ENCODE assay signal across 9 cellular contexts in the genomic region with DNA sequence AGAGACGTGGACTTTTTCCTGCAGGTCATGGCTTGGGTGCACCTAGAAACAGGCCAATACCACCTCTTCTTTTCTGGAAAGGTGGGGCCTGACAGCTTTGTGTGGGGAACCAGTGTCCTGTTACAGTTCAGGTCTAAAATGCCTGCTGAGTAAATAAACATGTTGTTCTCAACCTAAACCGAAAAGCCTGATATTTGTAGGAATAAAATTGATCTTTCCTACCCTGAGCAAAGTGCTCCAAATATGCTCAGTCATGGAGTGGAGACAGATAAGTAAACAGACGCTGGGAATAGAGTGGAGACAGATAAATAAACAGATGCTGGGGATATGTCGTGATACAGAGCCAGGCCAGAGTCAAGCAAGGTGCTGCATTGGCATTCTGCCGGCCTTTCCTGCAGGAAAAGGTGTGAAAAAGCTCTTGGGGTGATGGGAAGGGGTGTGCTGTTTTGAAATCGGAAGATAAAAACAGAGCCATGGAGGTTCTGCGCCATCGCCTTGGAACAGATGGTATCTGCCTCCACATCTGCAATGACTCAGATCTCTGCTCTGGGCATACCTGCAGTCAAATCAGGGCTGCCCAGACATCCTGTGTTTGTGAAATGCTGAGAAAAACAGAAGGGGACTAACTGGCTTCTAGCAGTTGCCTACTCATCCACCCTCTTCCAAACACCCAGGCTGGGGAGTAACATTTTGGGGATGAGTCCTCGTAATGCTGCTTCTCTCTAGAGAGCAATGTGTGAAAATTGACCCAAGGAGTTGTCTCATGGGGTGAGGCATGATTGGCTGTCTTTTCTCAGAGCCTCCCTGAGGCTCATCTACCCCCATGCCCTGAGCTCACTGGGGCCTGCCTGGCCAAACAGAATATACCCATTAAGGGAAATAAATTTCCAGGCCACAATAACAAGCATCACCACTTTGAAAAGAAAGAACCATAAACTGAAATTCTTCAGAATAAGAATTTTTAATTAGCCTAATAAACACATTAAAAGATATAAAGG. TPM values are rescaled to one million over a fixed set of nuclear protein-coding genes. Genes with fewer than 3 reads are reported as not detected.
DNase-seq lines count a peak whose midpoint lies in the region; ATAC-seq, FAIRE-seq and TF ChIP-seq lines count a peak whose summit lies in the region.
"Had no signal": no experiment of that assay in that cellular context is flagged by ENCODE, and none has a peak within 500 bp of the region (broad histone marks: within the 10 kb centered on the region; RNA-seq: fewer than 3 reads in every experiment).

No MANE protein-coding gene starts in this region.

- peak overlapping the region; percentile 66 for H3K4me2 ChIP-seq in keratinocyte (ENCODE audit: control insufficient read depth, extremely low read depth, insufficient read depth, low read depth, low read length)

- peak; percentile 89 for FAIRE-seq in keratinocyte (lab: Jason Lieb, UNC)
- FAIRE-seq: astrocyte had no signal

- peak; percentile 84 for ATAC-seq in GM18502 (IDR thresholded peaks at IDR 0.05; ENCODE audit: poor library complexity, unreplicated experiment)
- ATAC-seq in GM21717 (IDR thresholded peaks at IDR 0.05; ENCODE audit: unreplicated experiment) = peak; percentile 83

- H3K4me3 ChIP-seq in keratinocyte (ENCODE audit: control insufficient read depth in 2 of 3, extremely low read depth in 1 of 3, insufficient read depth in 2 of 3, low read depth in 1 of 3, low read length in 3 of 3) = no peak overlapping the region

- dilution Hi-C loops in keratinocyte (cut with MboI; ENCODE audit: extremely low pct_ligation_motif_present, low sequenced_read_pairs) = no loop called here

- peaks cover 9% of the 10 kb centered on the region for H3K4me1 ChIP-seq in keratinocyte (ENCODE audit: control insufficient read depth, extremely low read depth, insufficient read depth, low read length)

- DNase-seq in NCI-H226 (peak; percentile 22), keratinocyte (ENCODE audit: low read depth, low spot score) (no peak), NCI-H146 (lab: John Stamatoyannopoulos, UW) (no peak), midbrain (lab: John Stamatoyannopoulos, UW) (no peak), iPS-NIHi11 (ENCODE audit: low spot score) (no peak), pons (ENCODE audit: low spot score) (no peak)

- no peaks in the 10 kb centered on the region for H3K79me2 ChIP-seq in keratinocyte (ENCODE audit: control insufficient read depth, insufficient read depth, low read length)

- H2AFZ ChIP-seq in keratinocyte (ENCODE audit: control insufficient read depth, low read length) = peak overlapping the region; percentile 94

- no peak overlapping the region for H3K9ac ChIP-seq in keratinocyte (ENCODE audit: control insufficient read depth, extremely low read depth, insufficient read depth, low read length)

- no peaks in the 10 kb centered on the region for H4K20me1 ChIP-seq in keratinocyte (ENCODE audit: control insufficient read depth, extremely low read depth, insufficient read depth, low read length)

- H3K27ac ChIP-seq in keratinocyte (ENCODE audit: control insufficient read depth, insufficient read depth, low read length) = peak overlapping the region; percentile 40

- H3K36me3 ChIP-seq in keratinocyte (ENCODE audit: control insufficient read depth in 2 of 2, extremely low read depth in 1 of 2, insufficient read depth in 2 of 2, low read length in 2 of 2) = no peaks in the 10 kb centered on the region

- no peak for TF ChIP-seq CTCF in keratinocyte (optimal IDR thresholded peaks at IDR 0.05 in 1 of 3, IDR thresholded peaks at IDR 0.05 in 1 of 3, conservative IDR thresholded peaks at IDR 0.05 in 1 of 3; ENCODE audit: extremely low read depth in 1 of 3, insufficient read depth in 2 of 3, low read length in 3 of 3)

- H3K9me3 ChIP-seq in keratinocyte (ENCODE audit: control insufficient read depth, low read depth, low read length) = no peaks in the 10 kb centered on the region

- H3K27me3 ChIP-seq in keratinocyte (ENCODE audit: control insufficient read depth, extremely low read depth, insufficient read depth, low read length) = no peaks in the 10 kb centered on the region

- no peaks in the 10 kb centered on the region for H3K9me1 ChIP-seq in keratinocyte (ENCODE audit: control insufficient read depth, extremely low read depth, insufficient read depth, low read length)

RNA-seq across cellular contexts. Expression of a gene that starts 16.8 kb away (rescaled TPM):
- 0.05 to 0.09 TPM (median 0.09 TPM) in 3 replicates for polyA plus RNA-seq in keratinocyte
- not detected for polyA plus RNA-seq in keratinocyte (2011; ENCODE audit: low read depth)
- polyA plus RNA-seq in keratinocyte (2011; cell fraction: cytosol; rRNA removed) = 0.18 and 0.32 TPM in 2 replicates
- polyA plus RNA-seq in keratinocyte (2011; cell fraction: nucleus; rRNA removed) = 0.31 and 0.56 TPM in 2 replicates
- 0.49 TPM in 1 of 2 replicates, not detected in the other for polyA plus RNA-seq in keratinocyte (2012; ENCODE audit: low replicate concordance)
- polyA minus RNA-seq in keratinocyte = 0.49 to 0.64 TPM in 2 of 3 replicates, not detected in the other
- polyA minus RNA-seq in keratinocyte (2011; cell fraction: cytosol; rRNA and poly(A)+ RNA removed) = not detected
- polyA minus RNA-seq in keratinocyte (2011; cell fraction: nucleus; rRNA and poly(A)+ RNA removed) = not detected in 2 replicates

RNA-seq across cellular contexts. Expression of a gene that starts 17.7 kb away (rescaled TPM):
- 533 to 846 TPM (median 762 TPM) in 3 replicates for polyA plus RNA-seq in keratinocyte
- polyA plus RNA-seq in keratinocyte (2011; ENCODE audit: low read depth) = 1,565 TPM
- polyA plus RNA-seq in keratinocyte (2011; cell fraction: cytosol; rRNA removed) = 801 and 945 TPM in 2 replicates
- polyA plus RNA-seq in keratinocyte (2011; cell fraction: nucleus; rRNA removed) = 771 and 944 TPM in 2 replicates
- polyA plus RNA-seq in keratinocyte (2012; ENCODE audit: low replicate concordance) = 1,038 and 1,360 TPM in 2 replicates
- 792 to 880 TPM (median 870 TPM) in 3 replicates for polyA minus RNA-seq in keratinocyte
- 525 TPM for polyA minus RNA-seq in keratinocyte (2011; cell fraction: cytosol; rRNA and poly(A)+ RNA removed)
- 230 and 326 TPM in 2 replicates for polyA minus RNA-seq in keratinocyte (2011; cell fraction: nucleus; rRNA and poly(A)+ RNA removed)

RNA-seq across cellular contexts. Expression of a gene that starts 45.3 kb away (rescaled TPM):
- 0.58 to 1.7 TPM (median 1.5 TPM) in 3 replicates for polyA plus RNA-seq in keratinocyte
- not detected for polyA plus RNA-seq in keratinocyte (2011; ENCODE audit: low read depth)
- polyA plus RNA-seq in keratinocyte (2011; cell fraction: cytosol; rRNA removed) = 0.77 and 1.3 TPM in 2 replicates
- 0.44 and 0.76 TPM in 2 replicates for polyA plus RNA-seq in keratinocyte (2011; cell fraction: nucleus; rRNA removed)
- 1.5 and 2.7 TPM in 2 replicates for polyA plus RNA-seq in keratinocyte (2012; ENCODE audit: low replicate concordance)
- 0.20 to 2.4 TPM in 2 of 3 replicates, not detected in the other for polyA minus RNA-seq in keratinocyte
- not detected for polyA minus RNA-seq in keratinocyte (2011; cell fraction: cytosol; rRNA and poly(A)+ RNA removed)
- 1.6 TPM in 1 of 2 replicates, not detected in the other for polyA minus RNA-seq in keratinocyte (2011; cell fraction: nucleus; rRNA and poly(A)+ RNA removed)
